8 cellular contexts compared by ENCODE assay signal in the genomic region with DNA sequence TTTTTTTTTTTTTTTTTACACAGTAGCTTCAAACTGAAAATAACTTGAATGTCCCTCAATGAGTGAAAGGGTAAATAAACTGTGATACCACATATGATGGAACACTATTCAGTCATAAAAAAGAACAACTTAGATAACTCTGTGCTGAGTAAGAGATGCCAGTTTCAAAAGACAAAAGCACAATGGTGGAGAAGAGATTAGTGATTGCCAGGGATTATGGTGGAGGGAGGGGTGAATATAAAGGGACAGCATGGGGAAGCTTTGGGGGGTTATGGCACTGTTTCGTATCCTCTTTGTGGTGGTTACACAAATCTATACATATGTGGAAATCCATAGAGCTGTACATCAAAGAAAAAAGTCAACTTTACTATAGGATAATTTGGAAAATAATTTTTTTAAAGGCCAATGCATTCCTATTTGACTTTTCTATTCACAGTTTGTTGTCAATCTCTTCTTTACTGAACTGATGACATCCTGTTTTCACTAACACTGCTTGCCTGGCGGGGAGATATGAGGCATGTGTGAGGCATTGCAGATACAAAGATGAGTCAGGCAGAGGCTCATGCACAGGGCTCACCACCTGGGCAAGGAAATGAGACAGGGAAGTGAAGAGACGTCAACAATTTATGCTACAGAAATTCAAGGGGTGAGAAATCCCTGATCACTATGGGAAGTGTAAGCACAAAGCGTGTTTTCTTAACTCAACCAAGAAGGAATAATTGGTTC.
DNase-seq lines count a peak whose midpoint lies in the region; ATAC-seq and TF ChIP-seq lines count a peak whose summit lies in the region.

No MANE protein-coding gene starts in this region.

- peaks cover 5% of the 10 kb centered on the region for H3K27me3 Mint-ChIP-seq in activated CD4-positive, alpha-beta T cell treated with anti-CD3 and anti-CD28 coated beads, Interleukin-2, amount 10 ng/mL, durations not matched to agents 24 days and 14 days

- WGBS in aorta, 2 donors: 92 to 96% methylated on average over 4 of the region's 4 CpGs

- ATAC-seq in GM19467 (IDR thresholded peaks at IDR 0.05; ENCODE audit: unreplicated experiment) (peak; percentile 61), HG03571 (IDR thresholded peaks at IDR 0.05; ENCODE audit: unreplicated experiment) (peak; percentile 60), aorta (ENCODE audit: low FRiP score) (no peak)

- no peaks in the 10 kb centered on the region for H3K36me3 Mint-ChIP-seq in activated CD4-positive, alpha-beta T cell treated with anti-CD3 and anti-CD28 coated beads, Interleukin-2, amount 10 ng/mL, durations not matched to agents 24 days and 14 days (ENCODE audit: low read depth)

- H3K9me3 Mint-ChIP-seq in activated CD4-positive, alpha-beta T cell treated with anti-CD3 and anti-CD28 coated beads, Interleukin-2, amount 10 ng/mL, durations not matched to agents 24 days and 14 days: no peaks in the 10 kb centered on the region

- H3K27me3 ChIP-seq in BLaER1 treated with 17β-estradiol and CSF1 and Interleukin-3, amounts not matched to agents 10 nM and 100 nM: no peaks in the 10 kb centered on the region
- H3K27me3 ChIP-seq in aorta (ENCODE audit: control insufficient read depth in 1 of 2, insufficient read depth in 2 of 2, low read length in 1 of 2): no peaks in the 10 kb centered on the region

- peaks cover 0 to 56% (median 18%) of the 10 kb centered on the region in 10 experiments; a peak in 17 of 20 replicates for H3K4me1 ChIP-seq in BLaER1 treated with 17β-estradiol and CSF1 and Interleukin-3, amounts not matched to agents 10 nM and 100 nM
- H3K4me1 ChIP-seq in aorta (ENCODE audit: control insufficient read depth in 1 of 2, insufficient read depth in 2 of 2, low read length in 2 of 2): peaks cover 0 to 7% of the 10 kb centered on the region in 2 donors

- no peaks in the 10 kb centered on the region for H3K9me3 ChIP-seq in BLaER1 treated with 17β-estradiol and CSF1 and Interleukin-3, amounts not matched to agents 10 nM and 100 nM (replicated peaks in 1 of 11)
- no peaks in the 10 kb centered on the region for H3K9me3 ChIP-seq in aorta (ENCODE audit: control insufficient read depth, low read length)

- H3K4me1 Mint-ChIP-seq in activated CD4-positive, alpha-beta T cell treated with anti-CD3 and anti-CD28 coated beads, Interleukin-2, amount 10 ng/mL, durations not matched to agents 24 days and 14 days: peaks cover 24% of the 10 kb centered on the region

- H3K27ac ChIP-seq in BLaER1 treated with 17β-estradiol and CSF1 and Interleukin-3, amounts not matched to agents 10 nM and 100 nM: peak overlapping the region in 5 of 11 experiments; percentile 0 to 80 (median 40); a peak in 8 of 22 replicates
- H3K27ac ChIP-seq in aorta (ENCODE audit: low read depth in 1 of 2, low read length in 2 of 2): no peak overlapping the region

- peak overlapping the region; percentile 22 for H3K4me3 Mint-ChIP-seq in activated CD4-positive, alpha-beta T cell treated with anti-CD3 and anti-CD28 coated beads, Interleukin-2, amount 10 ng/mL, durations not matched to agents 24 days and 14 days

- H3K27ac Mint-ChIP-seq in activated CD4-positive, alpha-beta T cell treated with anti-CD3 and anti-CD28 coated beads, Interleukin-2, amount 10 ng/mL, durations not matched to agents 24 days and 14 days: peak overlapping the region; percentile 87

- no peak for TF ChIP-seq CTCF in epithelial cell of proximal tubule (conservative IDR thresholded peaks at IDR 0.05; ENCODE audit: low read depth, low read length)

- peak; percentile 81 for DNase-seq in activated CD4-positive, alpha-beta T cell treated with anti-CD3 and anti-CD28 coated beads, Interleukin-2, amount 10 ng/mL, durations not matched to agents 24 days and 14 days
- DNase-seq in epithelial cell of proximal tubule (ENCODE audit: low read depth): peak; percentile 77
- DNase-seq in stimulated activated CD4-positive, alpha-beta T cell treated with anti-CD3 and anti-CD28 coated beads, Interleukin-2, amount 100 ng/mL, for 48 hours: peak; percentile 33 to 45
- no peak for DNase-seq in middle frontal gyrus (ENCODE audit: extremely low spot score, low spot score)
- DNase-seq in aorta: no peak

- intact Hi-C loops in activated CD4-positive, alpha-beta T cell treated with anti-CD3 and anti-CD28 coated beads, Interleukin-2, amount 10 ng/mL, durations not matched to agents 24 days and 14 days (cut with micrococcal nuclease): loop anchor here (1.0 kb wide), 2 partner anchors 269 to 338 kb away; no protein-coding TSS in a partner anchor
- intact Hi-C loops in aorta (cut with DNase I): loop anchor here (5.0 kb wide), 3 partner anchors 562 to 632 kb away; a partner anchor contains a TSS

- H3K36me3 ChIP-seq in BLaER1 treated with 17β-estradiol and CSF1 and Interleukin-3, amounts not matched to agents 10 nM and 100 nM: no peaks in the 10 kb centered on the region
- H3K36me3 ChIP-seq in aorta (ENCODE audit: control insufficient read depth in 1 of 2, insufficient read depth in 2 of 2, low read length in 1 of 2): no peaks in the 10 kb centered on the region

- H3K4me3 ChIP-seq in BLaER1 treated with 17β-estradiol and CSF1 and Interleukin-3, amounts not matched to agents 10 nM and 100 nM: no peak overlapping the region
- H3K4me3 ChIP-seq in epithelial cell of proximal tubule (ENCODE audit: low read depth, low read length) (no peak overlapping the region), aorta (ENCODE audit: low read length in 2 of 2) (no peak overlapping the region)

- peak overlapping the region in 2 of 11 experiments; percentile 18 to 57; a peak in 4 of 22 replicates for H3K9ac ChIP-seq in BLaER1 treated with 17β-estradiol and CSF1 and Interleukin-3, amounts not matched to agents 10 nM and 100 nM

- H4K20me1 ChIP-seq in BLaER1 treated with 17β-estradiol and CSF1 and Interleukin-3, amounts not matched to agents 10 nM and 100 nM: no peaks in the 10 kb centered on the region

- peak overlapping the region in 7 of 11 experiments; percentile 36 to 79 (median 62); a peak in 13 of 22 replicates for H3K4me2 ChIP-seq in BLaER1 treated with 17β-estradiol and CSF1 and Interleukin-3, amounts not matched to agents 10 nM and 100 nM

Comparison
In these comparisons a context has a peak if more than half of its experiments do, and no peak if none do; other contexts are left out.
1. DNase-seq: peak in activated CD4-positive, alpha-beta T cell treated with anti-CD3 and anti-CD28 coated beads, Interleukin-2, amount 10 ng/mL, durations not matched to agents 24 days and 14 days (single experiment), epithelial cell of proximal tubule (single experiment) and stimulated activated CD4-positive, alpha-beta T cell treated with anti-CD3 and anti-CD28 coated beads, Interleukin-2, amount 100 ng/mL, for 48 hours (2 of 2); none in middle frontal gyrus (single experiment) and aorta (0 of 2).